Comparison of ENCODE assay signal across 13 cellular contexts in the genomic region with DNA sequence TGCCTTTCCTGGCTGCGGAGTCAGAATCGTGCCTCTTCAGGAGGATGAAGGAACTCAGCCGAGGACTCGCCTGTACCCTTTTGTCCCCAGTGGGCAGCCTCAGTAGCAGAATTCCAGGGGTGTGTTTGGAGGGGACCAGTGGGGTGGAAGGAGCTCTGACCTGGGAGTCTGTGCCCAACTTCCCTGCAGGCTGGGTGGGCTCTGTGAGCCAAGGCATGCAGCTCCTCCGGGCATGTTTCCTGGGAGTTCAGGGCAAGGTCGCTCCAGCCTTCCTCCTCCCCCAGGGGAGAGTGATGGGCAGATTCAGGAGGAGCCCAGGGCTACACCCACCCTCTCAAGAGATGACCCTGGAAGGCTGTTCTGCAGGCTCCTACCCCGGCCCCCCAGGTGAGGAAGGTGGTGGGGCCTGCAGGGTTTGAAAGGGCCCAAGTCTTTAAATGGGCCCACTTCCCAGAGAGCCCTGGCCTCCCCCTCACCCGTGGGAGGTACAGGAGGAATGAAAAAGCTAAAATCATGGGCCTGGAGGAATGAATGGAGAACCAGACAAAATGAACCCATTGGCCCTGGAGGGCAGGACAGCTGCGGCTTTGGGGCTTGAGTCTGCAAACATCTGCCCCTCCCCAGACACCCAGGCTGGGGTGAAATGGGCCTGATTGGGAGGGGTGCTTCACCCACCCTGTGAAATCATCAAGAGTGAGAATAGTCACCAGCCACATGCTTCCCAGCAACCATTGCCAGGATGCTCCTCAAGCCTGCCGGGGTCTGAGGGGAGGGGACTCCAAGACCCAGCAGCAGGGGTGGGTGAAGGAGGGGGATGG.
DNase-seq lines count a peak whose midpoint lies in the region.
"Had no signal": no experiment of that assay in that cellular context is flagged by ENCODE, and none has a peak within 500 bp of the region (broad histone marks: within the 10 kb centered on the region; RNA-seq: fewer than 3 reads in every experiment).

No MANE protein-coding gene starts in this region.

- intact Hi-C loops in posterior vena cava (cut with DNase I) = no loop called here

- peak; percentile 37 for DNase-seq in activated effector memory CD4-positive, alpha-beta T cell treated with anti-CD3 and anti-CD28 coated beads, Interleukin-2, amount 50 U/mL, for 16 hours
- no peak for DNase-seq in activated effector memory CD4-positive, alpha-beta T cell treated with Interleukin-2 at 50 U/mL for 16 hours
- peak; percentile 46 for DNase-seq in islet precursor cell
- peak; percentile 55 for DNase-seq in posterior vena cava (ENCODE audit: low spot score)
- DNase-seq in NCI-H146 (lab: John Stamatoyannopoulos, UW) = no peak
- DNase-seq in mucosa of gallbladder (ENCODE audit: low spot score) = no peak
- no peak for DNase-seq in OCI-M1 (lab: John Stamatoyannopoulos, UW)
- DNase-seq: 8988T; ACHN; CD4-positive, CD25-positive, alpha-beta regulatory T cell; DMS53; GF-D8; HCEC 1CT had no signal

Comparison
In these comparisons a context has a peak if more than half of its experiments do, and no peak if none do; other contexts are left out.
1. DNase-seq: peak in activated effector memory CD4-positive, alpha-beta T cell treated with anti-CD3 and anti-CD28 coated beads, Interleukin-2, amount 50 U/mL, for 16 hours (single experiment), islet precursor cell (single experiment) and posterior vena cava (single experiment); none in activated effector memory CD4-positive, alpha-beta T cell treated with Interleukin-2 at 50 U/mL for 16 hours (single experiment), NCI-H146 (single experiment), mucosa of gallbladder (single experiment) and OCI-M1 (single experiment).